10 cellular contexts compared by ENCODE assay signal in the genomic region with DNA sequence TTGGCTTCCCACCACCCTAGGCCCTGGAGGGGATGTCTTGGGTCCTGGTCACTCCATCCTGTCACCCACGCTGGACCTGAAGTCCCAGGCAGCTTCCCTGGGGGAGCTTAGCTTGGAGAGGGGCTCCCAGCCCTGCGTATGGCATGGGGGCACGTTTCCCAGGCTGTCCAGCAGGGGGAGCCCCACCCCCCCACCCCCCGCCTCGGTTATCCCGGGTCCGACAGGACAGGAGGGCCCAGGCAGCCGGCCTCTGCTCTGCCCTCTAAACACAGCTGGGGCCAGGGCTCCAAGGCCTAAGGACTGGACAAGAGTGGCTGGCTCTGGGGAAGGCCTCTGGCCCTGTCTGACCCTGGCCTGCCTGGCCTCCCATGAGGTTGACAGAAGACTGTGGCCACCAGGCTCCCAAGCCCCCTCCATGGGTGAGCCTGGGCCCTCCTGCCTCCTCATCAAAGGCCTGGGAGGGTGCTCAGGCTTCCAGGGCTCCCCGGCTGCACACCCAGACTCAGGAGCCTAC.
DNase-seq lines count a peak whose midpoint lies in the region; ATAC-seq, FAIRE-seq and TF ChIP-seq lines count a peak whose summit lies in the region.
"Had no signal": no experiment of that assay in that cellular context is flagged by ENCODE, and none has a peak within 500 bp of the region (broad histone marks: within the 10 kb centered on the region; RNA-seq: fewer than 3 reads in every experiment).

No MANE protein-coding gene starts in this region.

- H3K4me3 Mint-ChIP-seq in CD8-positive, alpha-beta T cell = no peak overlapping the region
- no peak overlapping the region for H3K4me3 Mint-ChIP-seq in H9
- no peak overlapping the region for H3K4me3 Mint-ChIP-seq in mesothelial cell of epicardium
- H3K4me3 Mint-ChIP-seq: IgD-negative memory B cell had no signal

- no peak for FAIRE-seq in K562 (lab: Jason Lieb, UNC)

- H2BK20ac ChIP-seq in H9 (ENCODE audit: low read depth, low read length, poor library complexity, severe bottlenecking) = no peak overlapping the region

- WGBS in H9 (ENCODE audit: extremely low coverage, insufficient read length, low lambda C conversion rate) = no CpG with 5 or more reads among the region's 9 CpGs
- 0% methylated on average over 4 of the region's 9 CpGs for WGBS in K562 (ENCODE audit: insufficient coverage, low coverage, missing lambda C conversion rate)
- WGBS in suprapubic skin = 83% methylated on average over 1 of the region's 9 CpGs

- H3K56ac ChIP-seq in H9 (ENCODE audit: insufficient read length, low read depth, low read length) = no peak overlapping the region

- no peak overlapping the region for H3K27ac ChIP-seq in CD8-positive, alpha-beta T cell (ENCODE audit: low read depth, low read length)
- H3K27ac ChIP-seq in H9 (ENCODE audit: insufficient read length, low read depth, low read length) (no peak overlapping the region), K562 (ENCODE audit: extremely low read depth, low read depth, low read length) (no peak overlapping the region), suprapubic skin (no peak overlapping the region)

- H3K79me1 ChIP-seq in H9 (ENCODE audit: insufficient read depth, low read depth, low read length, poor library complexity, severe bottlenecking) = no peaks in the 10 kb centered on the region

- POLR2A ChIA-PET in CD8-positive, alpha-beta T cell (lab: Charles Lee) = no interaction called here
- POLR2A ChIA-PET in K562 (lab: Yijun Ruan, JAX) = interaction anchor here (0.6 kb wide), 1 partner anchor 84 kb away, joined by 3 read pairs; no protein-coding TSS in a partner anchor

- H2AFZ ChIP-seq in H9 (ENCODE audit: low read length) = no peak overlapping the region
- H2AFZ ChIP-seq in K562 (ENCODE audit: low read depth, low read length) = no peak overlapping the region

- intact Hi-C loops in CD8-positive, alpha-beta T cell (cut with DNase I, micrococcal nuclease) = no loop called here
- intact Hi-C loops in K562 (cut with micrococcal nuclease) = no loop called here

- H4K20me1 ChIP-seq in H9 (ENCODE audit: control insufficient read depth, insufficient read depth, insufficient read length) (no peaks in the 10 kb centered on the region), K562 (replicated peaks; ENCODE audit: control insufficient read depth, insufficient read depth, low read length) (peaks cover 8% of the 10 kb centered on the region)

- no peak overlapping the region for H3K18ac ChIP-seq in H9 (ENCODE audit: insufficient read length, low read depth, low read length)

- no peak overlapping the region for H3T11ph ChIP-seq in H9 (ENCODE audit: low read length)

- H3K4me3 ChIP-seq in CD8-positive, alpha-beta T cell (ENCODE audit: low read depth, low read length) = no peak overlapping the region
- H3K4me3 ChIP-seq in K562 (no peak overlapping the region), suprapubic skin (no peak overlapping the region)

- no peak overlapping the region for H3K4ac ChIP-seq in H9 (ENCODE audit: low read depth, low read length)

- H3K36me3 ChIP-seq in CD8-positive, alpha-beta T cell (ENCODE audit: insufficient read depth, low read length) = no peaks in the 10 kb centered on the region
- no peaks in the 10 kb centered on the region for H3K36me3 ChIP-seq in K562 (ENCODE audit: control insufficient read depth, insufficient read depth, low read length)
- H3K36me3 ChIP-seq in suprapubic skin = no peaks in the 10 kb centered on the region

- H3K27ac Mint-ChIP-seq in CD8-positive, alpha-beta T cell = no peak overlapping the region
- H3K27ac Mint-ChIP-seq in H9 (no peak overlapping the region), mesothelial cell of epicardium (no peak overlapping the region)
- H3K27ac Mint-ChIP-seq: IgD-negative memory B cell had no signal

- no peaks in the 10 kb centered on the region for H3K9me3 ChIP-seq in CD8-positive, alpha-beta T cell (ENCODE audit: low read length)
- H3K9me3 ChIP-seq in H9 (ENCODE audit: control insufficient read depth, low read depth, low read length) (no peaks in the 10 kb centered on the region), K562 (replicated peaks; ENCODE audit: control insufficient read depth, insufficient read depth, low read depth, low read length) (no peaks in the 10 kb centered on the region), suprapubic skin (no peaks in the 10 kb centered on the region)

- H4K5ac ChIP-seq in H9 (ENCODE audit: insufficient read length, low read depth, low read length) = no peak overlapping the region

- no peak for TF ChIP-seq RAD21 in K562 (CRISPR knock-in tag; conservative IDR thresholded peaks at IDR 0.05 in 1 of 2, IDR thresholded peaks at IDR 0.05 in 1 of 2)

- peak in 1 of 7 experiments; percentile 3 for DNase-seq in CD8-positive, alpha-beta T cell
- peak; percentile 68 for DNase-seq in H9
- DNase-seq in K562 (ENCODE audit: extremely low read depth in 1 of 4, low spot score in 3 of 4) = peak; percentile 10 to 84 (median 82)
- DNase-seq in mesothelial cell of epicardium (ENCODE audit: low spot score in 2 of 2, unreplicated experiment in 2 of 2) = no peak
- no peak for DNase-seq in suprapubic skin (ENCODE audit: low spot score in 2 of 2)
- DNase-seq in NCI-H2029 treated with DMSO at 0.1 percent for 48 hours (lab: John Stamatoyannopoulos, UW) = no peak
- no peak for DNase-seq in NK-92 (lab: John Stamatoyannopoulos, UW; ENCODE audit: unreplicated experiment)
- DNase-seq: SW 1271 had no signal

- no peaks in the 10 kb centered on the region for H3K79me2 ChIP-seq in H9 (ENCODE audit: insufficient read depth, low read length)
- H3K79me2 ChIP-seq in K562 (ENCODE audit: control insufficient read depth, insufficient read depth, low read length) = no peaks in the 10 kb centered on the region

- no peak overlapping the region for H3K23ac ChIP-seq in H9 (ENCODE audit: insufficient read length, low read depth, low read length)

- no peaks in the 10 kb centered on the region for H3K9me1 ChIP-seq in K562 (ENCODE audit: control insufficient read depth, insufficient read depth, low read length)

- no peak overlapping the region for H3K14ac ChIP-seq in H9 (ENCODE audit: insufficient read depth, low read length)

- H4K8ac ChIP-seq in H9 (replicated peaks; ENCODE audit: insufficient read length, low read depth, low read length) = no peak overlapping the region

- H3K4me1 ChIP-seq in CD8-positive, alpha-beta T cell (ENCODE audit: insufficient read depth, low read length) = no peaks in the 10 kb centered on the region
- no peaks in the 10 kb centered on the region; the same call in 1 of the 2 replicates for H3K4me1 ChIP-seq in H9 (ENCODE audit: insufficient read depth, low read length)
- H3K4me1 ChIP-seq in K562 (replicated peaks in 1 of 2; ENCODE audit: control insufficient read depth in 2 of 2, insufficient read depth in 2 of 2, low read length in 2 of 2) = peaks cover 0 to 3% of the 10 kb centered on the region in 2 experiments; a peak in 1 of 5 replicates
- H3K4me1 ChIP-seq in suprapubic skin = peaks cover 12% of the 10 kb centered on the region

- BruUV-seq in K562 (replicated peaks; lab: Mats Ljungman, UMichigan) = no TSS peak

- H3K27me3 ChIP-seq in CD8-positive, alpha-beta T cell (ENCODE audit: insufficient read depth, low read length) = no peaks in the 10 kb centered on the region
- H3K27me3 ChIP-seq in H9 (ENCODE audit: insufficient read depth, low read length) (no peaks in the 10 kb centered on the region), K562 (ENCODE audit: control insufficient read depth in 2 of 2, insufficient read depth in 2 of 2, low read length in 2 of 2) (peaks cover 12 to 36% of the 10 kb centered on the region in 2 experiments; a peak in 4 of 5 replicates), suprapubic skin (no peaks in the 10 kb centered on the region)

- peaks cover 26% of the 10 kb centered on the region for H3K27me3 Mint-ChIP-seq in CD8-positive, alpha-beta T cell (ENCODE audit: low read depth)
- H3K27me3 Mint-ChIP-seq in H9 (ENCODE audit: low read depth) = peaks cover 18% of the 10 kb centered on the region
- H3K27me3 Mint-ChIP-seq in mesothelial cell of epicardium (ENCODE audit: low read depth) = peaks cover 3% of the 10 kb centered on the region

- no peaks in the 10 kb centered on the region for H3K23me2 ChIP-seq in H9 (ENCODE audit: insufficient read length, low read depth, low read length, poor library complexity, severe bottlenecking)

- TF ChIP-seq POLR2A in K562 (conservative IDR thresholded peaks at IDR 0.05) (no peak), suprapubic skin (IDR thresholded peaks at IDR 0.05) (no peak)

- CTCF ChIA-PET in CD8-positive, alpha-beta T cell (lab: Charles Lee) = interaction anchor here (1.1 to 4.6 kb wide), 2 partner anchors 66 to 105 kb away, joined by 3 to 22 read pairs; a partner anchor contains a TSS
- CTCF ChIA-PET in K562 (lab: Yijun Ruan, JAX; ENCODE audit: low intra/inter-chr PET ratio) = interaction anchor here (0.5 to 0.6 kb wide), 2 partner anchors 41 to 143 kb away, joined by 3 to 4 read pairs; no protein-coding TSS in a partner anchor

- no peak overlapping the region for H2BK12ac ChIP-seq in H9 (ENCODE audit: insufficient read length, low read depth, low read length)

- H3K9me3 Mint-ChIP-seq in CD8-positive, alpha-beta T cell = no peaks in the 10 kb centered on the region
- no peaks in the 10 kb centered on the region for H3K9me3 Mint-ChIP-seq in H9
- no peaks in the 10 kb centered on the region for H3K9me3 Mint-ChIP-seq in mesothelial cell of epicardium
- H3K9me3 Mint-ChIP-seq: IgD-negative memory B cell had no signal

- H3K36me3 Mint-ChIP-seq in CD8-positive, alpha-beta T cell = no peaks in the 10 kb centered on the region
- H3K36me3 Mint-ChIP-seq in H9 (ENCODE audit: insufficient read depth in 1 of 3, low read depth in 3 of 3) (no peaks in the 10 kb centered on the region; a peak in 1 of 7 replicates), mesothelial cell of epicardium (no peaks in the 10 kb centered on the region)

- no peak overlapping the region for H4K91ac ChIP-seq in H9 (ENCODE audit: insufficient read length, low read depth, low read length)

- no peak overlapping the region for H2BK120ac ChIP-seq in H9 (ENCODE audit: low read depth, low read length, poor library complexity, severe bottlenecking)

- no peak overlapping the region for H3K9ac ChIP-seq in H9 (ENCODE audit: extremely low read depth, insufficient read length, low read length)
- H3K9ac ChIP-seq in K562 (ENCODE audit: insufficient read depth in 1 of 2, low read depth in 2 of 2, low read length in 2 of 2) = no peak overlapping the region

- ATAC-seq in CD8-positive, alpha-beta T cell = no peak
- ATAC-seq in K562 = peak; percentile 75
- no peak for ATAC-seq in GM19395 (IDR thresholded peaks at IDR 0.05; ENCODE audit: unreplicated experiment)

- H2BK15ac ChIP-seq in H9 (ENCODE audit: low read depth, low read length) = no peak overlapping the region

- peak; percentile 66 for TF ChIP-seq CTCF in CD8-positive, alpha-beta T cell (IDR thresholded peaks at IDR 0.05)
- TF ChIP-seq CTCF in H9 (conservative IDR thresholded peaks at IDR 0.05) (peak; percentile 92), K562 (IDR thresholded peaks at IDR 0.05 in 2 of 3, conservative IDR thresholded peaks at IDR 0.05 in 1 of 3; ENCODE audit: insufficient read depth in 2 of 3, low read depth in 1 of 3, low read length in 3 of 3) (peak in 2 of 3 experiments; percentile 34 to 48; a peak in 4 of 6 replicates), mesothelial cell of epicardium (IDR thresholded peaks at IDR 0.05; ENCODE audit: unreplicated experiment) (peak; percentile 64), suprapubic skin (IDR thresholded peaks at IDR 0.05) (peak in 1 of 2 donors; percentile 54)

- TF ChIP-seq EP300 in K562 (IDR thresholded peaks at IDR 0.05; ENCODE audit: low read length) (no peak), suprapubic skin (IDR thresholded peaks at IDR 0.05) (no peak)

- H3K4me2 ChIP-seq in H9 (ENCODE audit: insufficient read depth, insufficient read length, low read length) (no peak overlapping the region), K562 (ENCODE audit: insufficient read depth, low read length) (no peak overlapping the region)

- no peaks in the 10 kb centered on the region for H3K4me1 Mint-ChIP-seq in CD8-positive, alpha-beta T cell (ENCODE audit: low read depth)
- H3K4me1 Mint-ChIP-seq in H9 (peaks cover 36 to 57% of the 10 kb centered on the region in 2 experiments), mesothelial cell of epicardium (peaks cover 35% of the 10 kb centered on the region)

- H2AK5ac ChIP-seq in H9 (ENCODE audit: insufficient read length, low read length) = no peak overlapping the region

- H2BK5ac ChIP-seq in H9 (ENCODE audit: insufficient read length, low read length) = no peak overlapping the region

- in situ Hi-C loops in K562 (cut with MboI) = no loop called here

Comparison
In these comparisons a context has a peak if more than half of its experiments do, and no peak if none do; other contexts are left out.
1. DNase-seq: peak in H9 (single experiment) and K562 (4 of 4); none in mesothelial cell of epicardium (0 of 2), suprapubic skin (0 of 2), NCI-H2029 treated with DMSO at 0.1 percent for 48 hours (single experiment) and NK-92 (single experiment).